In the genomic region with DNA sequence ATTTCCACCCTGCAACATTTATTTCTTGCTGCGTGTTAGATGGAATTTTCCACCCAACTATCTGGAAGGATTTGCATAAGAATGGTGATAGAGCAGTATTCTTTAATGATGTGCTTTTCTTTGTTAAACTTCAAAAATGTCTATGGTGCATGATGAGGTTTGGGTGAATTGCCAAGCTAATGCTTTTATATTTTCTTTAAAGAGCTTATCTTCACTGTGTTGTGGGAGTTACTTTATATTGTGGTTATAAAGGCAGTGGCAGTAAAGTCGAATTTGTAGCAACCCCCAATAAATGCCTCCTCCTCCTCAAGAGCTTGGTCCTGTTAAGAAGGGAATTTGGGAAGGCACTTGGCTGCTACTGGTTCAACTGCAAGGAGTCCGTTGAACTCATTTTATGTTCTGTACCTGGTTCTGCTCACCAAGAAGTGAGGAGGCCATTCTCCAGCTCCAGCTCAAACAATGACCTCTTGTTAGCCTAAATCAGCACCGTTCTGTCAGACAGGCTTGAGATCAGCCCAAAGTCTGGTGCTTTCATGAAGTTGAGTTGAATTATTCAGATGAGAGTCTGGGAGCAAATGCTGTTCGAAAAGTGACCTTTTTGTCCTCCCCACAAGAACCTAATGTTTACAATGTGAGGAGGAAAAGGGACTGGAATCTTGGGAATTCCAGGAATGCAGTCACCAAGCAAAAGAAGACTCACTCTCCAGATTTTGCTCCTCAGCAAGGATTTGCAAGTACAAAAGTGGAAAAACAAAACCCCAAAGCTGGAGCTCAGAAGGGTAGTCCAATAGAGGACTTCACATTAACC, we compare ENCODE assay signal across 14 cellular contexts.
DNase-seq lines count a peak whose midpoint lies in the region; ATAC-seq, FAIRE-seq and TF ChIP-seq lines count a peak whose summit lies in the region.
"Had no signal": no experiment of that assay in that cellular context is flagged by ENCODE, and none has a peak within 500 bp of the region (broad histone marks: within the 10 kb centered on the region; RNA-seq: fewer than 3 reads in every experiment).

No MANE protein-coding gene starts in this region.

- H3K4me3 ChIP-seq in choroid plexus epithelial cell (ENCODE audit: low read depth, low read length) (no peak overlapping the region), body of pancreas (no peak overlapping the region)
- H3K4me3 ChIP-seq: lung had no signal

- H3K9me3 ChIP-seq in body of pancreas: no peaks in the 10 kb centered on the region

- H3K27ac Mint-ChIP-seq in activated CD4-positive, alpha-beta memory T cell treated with anti-CD3 and anti-CD28 coated beads, Interleukin-2, amount 10 ng/mL, durations not matched to agents 7 days and 5 days: no peak overlapping the region
- H3K27ac Mint-ChIP-seq: activated CD4-positive, alpha-beta T cell treated with anti-CD3 and anti-CD28 coated beads, Interleukin-2, amount 10 ng/mL, durations not matched to agents 24 days and 14 days had no signal

- H3K36me3 ChIP-seq in body of pancreas (replicated peaks in 1 of 2; ENCODE audit: insufficient read depth in 1 of 2, low read depth in 2 of 2): no peaks in the 10 kb centered on the region

- H3K36me3 Mint-ChIP-seq in activated CD4-positive, alpha-beta memory T cell treated with anti-CD3 and anti-CD28 coated beads, Interleukin-2, amount 10 ng/mL, durations not matched to agents 7 days and 5 days (ENCODE audit: low read depth): no peaks in the 10 kb centered on the region

- no peak overlapping the region for H3K4me3 Mint-ChIP-seq in activated CD4-positive, alpha-beta memory T cell treated with anti-CD3 and anti-CD28 coated beads, Interleukin-2, amount 10 ng/mL, durations not matched to agents 7 days and 5 days
- H3K4me3 Mint-ChIP-seq: activated CD4-positive, alpha-beta T cell treated with anti-CD3 and anti-CD28 coated beads, Interleukin-2, amount 10 ng/mL, durations not matched to agents 24 days and 14 days had no signal

- CTCF ChIA-PET in activated CD4-positive, alpha-beta memory T cell treated with anti-CD3 and anti-CD28 coated beads, Interleukin-2, amount 10 ng/mL, durations not matched to agents 7 days and 5 days (lab: Charles Lee): no interaction called here

- no peaks in the 10 kb centered on the region for H3K27me3 ChIP-seq in body of pancreas

- no peaks in the 10 kb centered on the region for H3K4me1 ChIP-seq in body of pancreas

- TF ChIP-seq CTCF in choroid plexus epithelial cell (conservative IDR thresholded peaks at IDR 0.05; ENCODE audit: low read depth, low read length) (no peak), body of pancreas (IDR thresholded peaks at IDR 0.05) (no peak)

- DNase-seq in A172 (ENCODE audit: low spot score): peak; percentile 72
- peak; percentile 5 for DNase-seq in HTR-8/SVneo (ENCODE audit: insufficient read length, low spot score)
- peak; percentile 23 for DNase-seq in choroid plexus epithelial cell (ENCODE audit: low read depth)
- DNase-seq in left kidney (ENCODE audit: low read depth, low spot score): peak; percentile 66
- no peak for DNase-seq in activated CD4-positive, alpha-beta memory T cell treated with anti-CD3 and anti-CD28 coated beads, Interleukin-2, amount 10 ng/mL, durations not matched to agents 7 days and 5 days
- no peak for DNase-seq in CD1c-positive myeloid dendritic cell (ENCODE audit: extremely low spot score)
- DNase-seq in T-helper 1 cell: no peak
- no peak for DNase-seq in body of pancreas
- DNase-seq: activated CD4-positive, alpha-beta T cell treated with anti-CD3 and anti-CD28 coated beads, Interleukin-2, amount 10 ng/mL, durations not matched to agents 24 days and 14 days; activated gamma-delta T cell; DND-41; NCI-H1417 treated with DMSO at 0.1 percent for 48 hours had no signal

- intact Hi-C loops in body of pancreas (cut with DNase I): no loop called here

- H3K27me3 Mint-ChIP-seq in activated CD4-positive, alpha-beta memory T cell treated with anti-CD3 and anti-CD28 coated beads, Interleukin-2, amount 10 ng/mL, durations not matched to agents 7 days and 5 days: no peaks in the 10 kb centered on the region
- H3K27me3 Mint-ChIP-seq: activated CD4-positive, alpha-beta T cell treated with anti-CD3 and anti-CD28 coated beads, Interleukin-2, amount 10 ng/mL, durations not matched to agents 24 days and 14 days had no signal

- no peak for FAIRE-seq in HTR-8/SVneo (lab: Jason Lieb, UNC)
- FAIRE-seq: GM18507 had no signal

- WGBS in body of pancreas, 2 donors: 19 to 20% methylated on average over 5 of the region's 5 CpGs

- H3K27ac ChIP-seq in body of pancreas: no peak overlapping the region

- ATAC-seq in body of pancreas: no peak

- no peaks in the 10 kb centered on the region for H3K9me3 Mint-ChIP-seq in activated CD4-positive, alpha-beta memory T cell treated with anti-CD3 and anti-CD28 coated beads, Interleukin-2, amount 10 ng/mL, durations not matched to agents 7 days and 5 days
- H3K9me3 Mint-ChIP-seq: activated CD4-positive, alpha-beta T cell treated with anti-CD3 and anti-CD28 coated beads, Interleukin-2, amount 10 ng/mL, durations not matched to agents 24 days and 14 days had no signal

- H3K4me1 Mint-ChIP-seq in activated CD4-positive, alpha-beta memory T cell treated with anti-CD3 and anti-CD28 coated beads, Interleukin-2, amount 10 ng/mL, durations not matched to agents 7 days and 5 days: no peaks in the 10 kb centered on the region
- H3K4me1 Mint-ChIP-seq: activated CD4-positive, alpha-beta T cell treated with anti-CD3 and anti-CD28 coated beads, Interleukin-2, amount 10 ng/mL, durations not matched to agents 24 days and 14 days had no signal

- TF ChIP-seq POLR2A in body of pancreas (IDR thresholded peaks at IDR 0.05): no peak

- POLR2A ChIA-PET in activated CD4-positive, alpha-beta memory T cell treated with anti-CD3 and anti-CD28 coated beads, Interleukin-2, amount 10 ng/mL, durations not matched to agents 7 days and 5 days (lab: Charles Lee): no interaction called here

Comparison
In these comparisons a context has a peak if more than half of its experiments do, and no peak if none do; other contexts are left out.
1. DNase-seq: peak in A172 (single experiment), HTR-8/SVneo (single experiment), choroid plexus epithelial cell (single experiment) and left kidney (single experiment); none in activated CD4-positive, alpha-beta memory T cell treated with anti-CD3 and anti-CD28 coated beads, Interleukin-2, amount 10 ng/mL, durations not matched to agents 7 days and 5 days (single experiment), CD1c-positive myeloid dendritic cell (single experiment), T-helper 1 cell (0 of 5) and body of pancreas (0 of 4).